In the genomic region with DNA sequence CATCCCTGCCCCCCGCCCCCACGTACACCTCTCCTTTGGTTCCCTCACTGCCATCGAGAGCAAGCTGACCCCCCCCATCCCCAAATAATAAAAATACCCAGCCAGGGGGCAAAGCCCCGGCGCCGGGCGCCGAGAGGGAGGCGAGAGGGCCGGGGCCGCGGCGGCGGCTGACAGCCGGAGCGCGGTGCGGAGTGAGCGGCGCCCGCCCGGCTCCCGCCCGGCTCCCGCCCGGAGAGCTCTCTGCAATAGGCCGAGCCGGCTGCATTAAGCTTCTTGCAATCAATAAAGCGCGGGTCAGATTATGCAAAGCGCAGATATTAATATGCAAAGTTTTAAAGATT, we compare ENCODE assay signal across 8 cellular contexts. TPM values are rescaled to one million over a fixed set of nuclear protein-coding genes. Genes with fewer than 3 reads are reported as not detected.
DNase-seq lines count a peak whose midpoint lies in the region; ATAC-seq and TF ChIP-seq lines count a peak whose summit lies in the region.

No MANE protein-coding gene starts in this region.

- no peaks in the 10 kb centered on the region for H3K9me3 Mint-ChIP-seq in natural killer cell

- peak overlapping the region; percentile 51 for H3K4me3 ChIP-seq in effector memory CD4-positive, alpha-beta T cell (ENCODE audit: insufficient read depth, low read depth, low read length, poor library complexity, severe bottlenecking)

- no peaks in the 10 kb centered on the region for H3K36me3 ChIP-seq in effector memory CD4-positive, alpha-beta T cell (ENCODE audit: control insufficient read depth, insufficient read depth, low read length)

- peaks cover 7 to 17% of the 10 kb centered on the region in 2 donors for H3K4me1 Mint-ChIP-seq in natural killer cell

- no peaks in the 10 kb centered on the region for H3K36me3 Mint-ChIP-seq in natural killer cell

- ATAC-seq in natural killer cell, result peak; percentile 46 to 63 (median 49)
- no peak for ATAC-seq in GM18502 (IDR thresholded peaks at IDR 0.05; ENCODE audit: poor library complexity, unreplicated experiment)
- ATAC-seq in GM21528 (IDR thresholded peaks at IDR 0.05; ENCODE audit: low FRiP score, unreplicated experiment), result no peak
- no peak for ATAC-seq in HG02885 (IDR thresholded peaks at IDR 0.05; ENCODE audit: poor library complexity, unreplicated experiment)

- peak overlapping the region; percentile 27 for H3K27ac ChIP-seq in effector memory CD4-positive, alpha-beta T cell (ENCODE audit: insufficient read depth, low read length, poor library complexity, severe bottlenecking)

- peaks cover 7 to 12% of the 10 kb centered on the region in 2 donors for H3K27me3 Mint-ChIP-seq in natural killer cell (ENCODE audit: low read depth in 2 of 2)

- peak overlapping the region in 1 of 2 donors; percentile 78 for H3K27ac Mint-ChIP-seq in natural killer cell

- DNase-seq in GM03348 (ENCODE audit: low spot score), result peak; percentile 69
- peak; percentile 66 for DNase-seq in NCI-H774 (lab: John Stamatoyannopoulos, UW)
- DNase-seq in effector memory CD4-positive, alpha-beta T cell, result no peak
- no peak for DNase-seq in natural killer cell
- no peak for DNase-seq in hippocampal formation (lab: John Stamatoyannopoulos, UW)

- H3K4me1 ChIP-seq in effector memory CD4-positive, alpha-beta T cell (ENCODE audit: control insufficient read depth, insufficient read depth, low read length, poor library complexity, severe bottlenecking), result peaks cover 17% of the 10 kb centered on the region

- H3K4me3 Mint-ChIP-seq in natural killer cell, result peak overlapping the region; percentile 97

- no peaks in the 10 kb centered on the region for H3K27me3 ChIP-seq in effector memory CD4-positive, alpha-beta T cell (replicated peaks; ENCODE audit: control insufficient read depth, insufficient read depth, low read length, poor library complexity, severe bottlenecking)

- TF ChIP-seq CTCF in natural killer cell (IDR thresholded peaks at IDR 0.05), result no peak

- intact Hi-C loops in natural killer cell (cut with micrococcal nuclease), result loop anchor here (5.0 kb wide), 1 partner anchor 121 kb away; no protein-coding TSS in a partner anchor

- no peaks in the 10 kb centered on the region for H3K9me3 ChIP-seq in effector memory CD4-positive, alpha-beta T cell (ENCODE audit: control insufficient read depth, low read length)

RNA-seq across cellular contexts. Expression of a gene that starts 40.9 kb away (rescaled TPM):
- total RNA-seq in natural killer cell, result 100 to 1,000 TPM in 1 of 3 donors, 10 to 100 TPM in 2; 83.2 to 110 (median 83.7) TPM

RNA-seq across cellular contexts. Expression of a gene that starts 43.5 kb away (rescaled TPM):
- 10 to 100 TPM in 2 of 3 donors, 1 to 10 TPM in 1; 8.8 to 10.6 (median 10.2) TPM for total RNA-seq in natural killer cell

RNA-seq across cellular contexts. Expression of a gene that starts 44.4 kb away (rescaled TPM):
- 10 to 100 TPM; 27.3 to 40.8 (median 29.3) TPM for total RNA-seq in natural killer cell

Comparison
In these comparisons a context has a peak if more than half of its experiments do, and no peak if none do; other contexts are left out.
1. DNase-seq: peak in GM03348 (single experiment) and NCI-H774 (single experiment); none in effector memory CD4-positive, alpha-beta T cell (0 of 3), natural killer cell (single experiment) and hippocampal formation (0 of 2).
2. ATAC-seq: peak in natural killer cell (3 of 3); none in GM18502 (single experiment), GM21528 (single experiment) and HG02885 (single experiment).